ENCODE assay signal across 14 cellular contexts in genomic region chr14:82647088-82647697, GRCh38.
DNase-seq lines count a peak whose midpoint lies in the region; ATAC-seq and TF ChIP-seq lines count a peak whose summit lies in the region.
"Had no signal": no experiment of that assay in that cellular context is flagged by ENCODE, and none has a peak within 500 bp of the region (broad histone marks: within the 10 kb centered on the region; RNA-seq: fewer than 3 reads in every experiment).

No MANE protein-coding gene starts in this region.

- peak; percentile 89 for ATAC-seq in left lung
- no peak for ATAC-seq in activated CD4-positive, CD25-positive, alpha-beta regulatory T cell treated with anti-CD3 and anti-CD28 coated beads, Interleukin-2, amount 50 U/mL, for 24 hours
- no peak for ATAC-seq in HG03039 (IDR thresholded peaks at IDR 0.05; ENCODE audit: unreplicated experiment)

- H3K4me1 ChIP-seq in HUES6 (ENCODE audit: control insufficient read depth, insufficient read depth, low read length) (no peaks in the 10 kb centered on the region; the same call in 1 of the 2 replicates), left lung (no peaks in the 10 kb centered on the region), thyroid gland (peaks cover 14 to 18% of the 10 kb centered on the region in 2 donors)
- H3K4me1 ChIP-seq: HAP-1 had no signal

- intact Hi-C loops in left lung (cut with DNase I): no loop called here
- intact Hi-C loops in thyroid gland (cut with DNase I): no loop called here

- TF ChIP-seq POLR2A in thyroid gland (IDR thresholded peaks at IDR 0.05): no peak

- H3K9me3 ChIP-seq in HUES6 (ENCODE audit: control insufficient read depth, insufficient read depth, low read depth, low read length): 0 out of 2 replicates have a peak, but pooled peaks cover 2% of the 10 kb centered on the region
- H3K9me3 ChIP-seq in left lung: no peaks in the 10 kb centered on the region
- H3K9me3 ChIP-seq in thyroid gland: no peaks in the 10 kb centered on the region
- H3K9me3 ChIP-seq: HAP-1 had no signal

- TF ChIP-seq CTCF in left lung (IDR thresholded peaks at IDR 0.05) (no peak), thyroid gland (IDR thresholded peaks at IDR 0.05) (no peak)

- peak overlapping the region; percentile 6 for H3K9ac ChIP-seq in HUES6 (ENCODE audit: low read length)

- 46 to 52% methylated on average over 5 of the region's 5 CpGs for WGBS in thyroid gland, 2 donors

- peak in 1 of 2 donors; percentile 45 for DNase-seq in left lung
- DNase-seq in thyroid gland: peak; percentile 15 to 28
- DNase-seq in NCI-H2081 (lab: John Stamatoyannopoulos, UW): no peak
- DNase-seq: C1 segment of cervical spinal cord; CD4-positive, alpha-beta memory T cell; COR-L47; DMS153; GF-D8; GOT3; HFFc6 had no signal

- no peaks in the 10 kb centered on the region for H3K27me3 ChIP-seq in HUES6 (ENCODE audit: control insufficient read depth, insufficient read depth, low read length)
- no peaks in the 10 kb centered on the region for H3K27me3 ChIP-seq in left lung
- H3K27me3 ChIP-seq in thyroid gland: no peaks in the 10 kb centered on the region

- H3K27ac ChIP-seq in HUES6 (ENCODE audit: low read depth, low read length) (no peak overlapping the region), left lung (no peak overlapping the region), thyroid gland (no peak overlapping the region)

- H3K36me3 ChIP-seq in HUES6 (ENCODE audit: control insufficient read depth, insufficient read depth, low read length) (no peaks in the 10 kb centered on the region), left lung (no peaks in the 10 kb centered on the region), thyroid gland (no peaks in the 10 kb centered on the region)
- H3K36me3 ChIP-seq: HAP-1 had no signal

- H3K4me3 ChIP-seq in HUES6 (ENCODE audit: low read depth, low read length) (no peak overlapping the region), left lung (no peak overlapping the region), thyroid gland (replicated peaks in 1 of 3) (no peak overlapping the region)
- H3K4me3 ChIP-seq: HAP-1 had no signal

Comparison
In these comparisons a context has a peak if more than half of its experiments do, and no peak if none do; other contexts are left out.
1. DNase-seq: peak in thyroid gland (2 of 2); none in NCI-H2081 (0 of 2).